ENCODE assay signal across 22 cellular contexts in the genomic region with DNA sequence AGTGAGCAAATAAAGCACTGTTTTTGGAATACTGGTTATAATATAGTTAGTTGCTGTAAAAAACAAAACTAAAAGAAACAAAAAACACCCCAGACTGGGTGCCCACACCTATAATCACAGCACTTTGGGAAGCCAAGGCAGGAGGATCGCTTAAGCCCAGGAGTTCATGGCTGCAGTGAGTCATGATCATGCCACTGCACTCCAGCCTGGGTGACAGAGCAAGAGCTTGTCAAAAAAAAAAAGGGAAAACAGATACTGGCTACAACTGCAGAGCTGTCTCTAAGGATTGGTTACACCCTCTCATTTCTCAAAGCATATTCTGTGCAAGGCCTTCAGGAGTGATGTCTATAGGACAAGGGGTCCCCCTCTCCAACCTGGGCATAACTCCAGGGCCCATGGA. TPM values are rescaled to one million over a fixed set of nuclear protein-coding genes. Genes with fewer than 3 reads are reported as not detected.
A peak's percentile ranks its signal among the peaks of the same experiment; 100 is the strongest.
DNase-seq lines count a peak whose midpoint lies in the region; ATAC-seq, FAIRE-seq and TF ChIP-seq lines count a peak whose summit lies in the region.
"Had no signal": no experiment of that assay in that cellular context is flagged by ENCODE, and none has a peak within 500 bp of the region (broad histone marks: within the 10 kb centered on the region; RNA-seq: fewer than 3 reads in every experiment).

No MANE protein-coding gene starts in this region.

- H3K4me1 Mint-ChIP-seq in HFFc6 (ENCODE audit: low read depth): peaks cover 40% of the 10 kb centered on the region

- no peaks in the 10 kb centered on the region for H3K27me3 ChIP-seq in bronchial epithelial cell (ENCODE audit: control insufficient read depth, insufficient read depth, low read length)
- no peaks in the 10 kb centered on the region for H3K27me3 ChIP-seq in foreskin keratinocyte

- H3K36me3 ChIP-seq in bronchial epithelial cell (ENCODE audit: control insufficient read depth, insufficient read depth, low read length): no peaks in the 10 kb centered on the region

- ATAC-seq in foreskin keratinocyte (no peak), GM18909 (IDR thresholded peaks at IDR 0.05; ENCODE audit: poor library complexity, unreplicated experiment) (no peak)
- ATAC-seq: activated CD8-positive, alpha-beta T cell treated with anti-CD3 and anti-CD28 coated beads, Interleukin-2, amount 10 ng/mL, durations not matched to agents 7 days and 5 days; activated T-cell treated with anti-CD3 and anti-CD28 coated beads, Interleukin-2, amount 50 U/mL, for 72 hours had no signal

- DNase-seq in Caki2 (ENCODE audit: low read depth): peak; percentile 54
- DNase-seq in HFFc6: peak; percentile 26
- DNase-seq in bronchial epithelial cell (ENCODE audit: low read depth): peak; percentile 64
- DNase-seq in foreskin keratinocyte: no peak
- DNase-seq in GM19239 (ENCODE audit: insufficient read length, low spot score): no peak
- DNase-seq in NCI-H748 treated with DMSO at 0.1 percent for 48 hours (lab: John Stamatoyannopoulos, UW): no peak
- DNase-seq in superior temporal gyrus (ENCODE audit: extremely low spot score): no peak
- DNase-seq: activated CD8-positive, alpha-beta T cell treated with anti-CD3 and anti-CD28 coated beads, Interleukin-2, amount 10 ng/mL, durations not matched to agents 7 days and 5 days; activated T-cell treated with anti-CD3 and anti-CD28 coated beads, Interleukin-2, amount 50 U/mL, for 72 hours; cerebellar nuclear complex; DMS 273 treated with DMSO at 0.1 percent for 48 hours; hippocampal formation; kidney glomerular epithelial cell; NCI-H1048; NCI-H2107; NK-92 treated with Interleukin-12 subunit alpha and Interleukin-12 subunit beta, amount 100 ng/mL, for 24 hours; occipital lobe; stimulated activated CD4-positive, alpha-beta T cell treated with anti-CD3 and anti-CD28 coated beads, Interleukin-4, amount 100 ng/mL, for 4 hours had no signal

- peak overlapping the region; percentile 52 for H3K27ac ChIP-seq in foreskin keratinocyte
- H3K27ac ChIP-seq: skin epidermis had no signal

- no peak overlapping the region for H3K27ac Mint-ChIP-seq in HFFc6
- H3K27ac Mint-ChIP-seq: activated CD8-positive, alpha-beta T cell treated with anti-CD3 and anti-CD28 coated beads, Interleukin-2, amount 10 ng/mL, durations not matched to agents 7 days and 5 days; activated naive CD8-positive, alpha-beta T cell; activated T-cell treated with anti-CD3 and anti-CD28 coated beads, Interleukin-2, amount 50 U/mL, for 72 hours; T-helper 1 cell treated with Interleukin-12 subunit alpha and Interleukin-12 subunit beta and Interleukin-4 antibody, amounts not matched to agents 30 μg/mL and 1 μg/mL, for 36 hours had no signal

- H3K4me1 ChIP-seq in foreskin keratinocyte: peaks cover 15% of the 10 kb centered on the region

- in situ Hi-C loops in Caki2 (cut with HindIII; ENCODE audit: low pct_unique_long_range_greater_than_20kb, low sequenced_read_pairs): no loop called here

- TF ChIP-seq CTCF in HFFc6 (IDR thresholded peaks at IDR 0.05) (no peak), bronchial epithelial cell (IDR thresholded peaks at IDR 0.05; ENCODE audit: insufficient read depth, low read length, severe bottlenecking) (no peak), foreskin keratinocyte (conservative IDR thresholded peaks at IDR 0.05) (no peak)

- no peaks in the 10 kb centered on the region for H3K9me3 Mint-ChIP-seq in HFFc6
- H3K9me3 Mint-ChIP-seq: activated T-cell treated with anti-CD3 and anti-CD28 coated beads, Interleukin-2, amount 50 U/mL, for 72 hours; T-helper 1 cell treated with Interleukin-12 subunit alpha and Interleukin-12 subunit beta and Interleukin-4 antibody, amounts not matched to agents 30 μg/mL and 1 μg/mL, for 36 hours had no signal

- no peak overlapping the region for H3K4me3 Mint-ChIP-seq in HFFc6
- H3K4me3 Mint-ChIP-seq: activated CD8-positive, alpha-beta T cell treated with anti-CD3 and anti-CD28 coated beads, Interleukin-2, amount 10 ng/mL, durations not matched to agents 7 days and 5 days; activated naive CD8-positive, alpha-beta T cell; activated T-cell treated with anti-CD3 and anti-CD28 coated beads, Interleukin-2, amount 50 U/mL, for 72 hours; T-helper 1 cell treated with Interleukin-12 subunit alpha and Interleukin-12 subunit beta and Interleukin-4 antibody, amounts not matched to agents 30 μg/mL and 1 μg/mL, for 36 hours had no signal

- no peak overlapping the region for H3K4me3 ChIP-seq in bronchial epithelial cell (ENCODE audit: low read depth, low read length)
- H3K4me3 ChIP-seq: skin epidermis had no signal

- no peaks in the 10 kb centered on the region; the same call in 1 of the 2 replicates for H3K27me3 Mint-ChIP-seq in HFFc6 (ENCODE audit: insufficient read depth)

- no peak for FAIRE-seq in bronchial epithelial cell (lab: Jason Lieb, UNC)
- no peak for FAIRE-seq in GM19239 (lab: Jason Lieb, UNC)

- no peaks in the 10 kb centered on the region for H3K36me3 Mint-ChIP-seq in HFFc6 (ENCODE audit: low read depth)
- H3K36me3 Mint-ChIP-seq: activated naive CD8-positive, alpha-beta T cell had no signal

RNA-seq across cellular contexts. Expression of a gene that starts 14.6 kb away (rescaled TPM):
- total RNA-seq in Caki2 (2014; rRNA removed; shearing (Covaris generic); ENCODE audit: low replicate concordance): not detected in 2 replicates
- total RNA-seq in HFFc6 (2021; fragmentation: NEBNext Ultra II Directional; extraction: Animal tissue kit (Norgen Biotek cat#: 25700)): 1 to 10 TPM in 4 of 6 experiments, under 1 TPM in 1, not detected in 1; 0.73 to 4.0 (median 3.8) TPM
- 0.53 and 0.77 TPM in 2 replicates for total RNA-seq in bronchial epithelial cell
- 0.39 and 0.54 TPM in 2 replicates for total RNA-seq in foreskin keratinocyte
- polyA plus RNA-seq in foreskin keratinocyte: 0.37 and 0.43 TPM in 2 replicates

Comparison
In these comparisons a context has a peak if more than half of its experiments do, and no peak if none do; other contexts are left out.
1. DNase-seq: peak in Caki2 (single experiment), HFFc6 (single experiment) and bronchial epithelial cell (single experiment); none in foreskin keratinocyte (0 of 2), GM19239 (single experiment), NCI-H748 treated with DMSO at 0.1 percent for 48 hours (single experiment) and superior temporal gyrus (single experiment).